ENCODE assay signal across 18 cellular contexts in the genomic region with DNA sequence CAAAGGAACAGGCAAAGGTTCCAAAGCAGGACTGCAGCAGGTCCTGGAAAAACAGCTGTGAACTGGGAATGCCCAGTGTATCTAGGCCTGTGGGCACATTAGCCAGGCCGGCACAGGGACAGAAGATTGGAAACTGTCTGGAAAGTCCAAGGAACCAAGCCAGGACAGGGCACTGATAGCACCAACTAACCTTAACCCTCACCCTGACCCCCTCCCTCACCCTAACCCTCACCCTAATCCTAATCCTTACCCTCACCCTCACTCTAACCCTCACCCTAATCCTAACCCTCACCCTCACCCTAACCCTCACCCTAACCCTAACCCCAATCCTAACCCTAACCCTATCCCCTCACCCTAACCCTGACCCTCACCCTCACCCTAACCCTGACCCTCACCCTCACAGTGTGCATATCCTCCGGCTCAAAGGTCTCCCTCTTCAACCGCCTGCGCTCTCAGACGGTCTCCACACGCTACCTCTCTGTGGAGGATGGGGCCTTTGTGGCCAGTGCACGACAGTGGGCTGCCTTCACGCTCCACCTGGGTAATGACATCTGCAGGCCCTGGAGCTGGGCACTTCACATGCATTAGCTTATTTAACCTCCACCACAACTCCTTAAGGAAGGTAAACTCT. TPM values are rescaled to one million over a fixed set of nuclear protein-coding genes. Genes with fewer than 3 reads are reported as not detected.
DNase-seq lines count a peak whose midpoint lies in the region; ATAC-seq, FAIRE-seq and TF ChIP-seq lines count a peak whose summit lies in the region.
"Had no signal": no experiment of that assay in that cellular context is flagged by ENCODE, and none has a peak within 500 bp of the region (broad histone marks: within the 10 kb centered on the region; RNA-seq: fewer than 3 reads in every experiment).

No MANE protein-coding gene starts in this region.

- POLR2A ChIA-PET in K562 (lab: Yijun Ruan, JAX), result no interaction called here

- no peak for TF ChIP-seq EP300 in K562 (IDR thresholded peaks at IDR 0.05; ENCODE audit: low read length)

- intact Hi-C loops in K562 (cut with micrococcal nuclease) (loop anchor here (10.0 kb wide), 1 partner anchor 232 kb away; the partner anchor contains the start of gene EPPIN), right cardiac atrium (cut with DNase I) (loop anchor here in 1 of 4 donors (10.0 kb wide), 1 partner anchor 462 kb away; no protein-coding TSS in a partner anchor)

- H3K4me1 ChIP-seq in BLaER1 (peaks cover 74% of the 10 kb centered on the region), K562 (replicated peaks in 1 of 2; ENCODE audit: control insufficient read depth in 2 of 2, insufficient read depth in 2 of 2, low read length in 2 of 2) (peaks cover 0 to 27% of the 10 kb centered on the region in 2 experiments; a peak in 2 of 5 replicates), osteoblast (ENCODE audit: insufficient read depth, low read length) (no peaks in the 10 kb centered on the region), right cardiac atrium (ENCODE audit: control insufficient read depth, insufficient read depth, low read length) (no peaks in the 10 kb centered on the region)

- no peak overlapping the region for H3K9ac ChIP-seq in BLaER1
- no peak overlapping the region for H3K9ac ChIP-seq in K562 (ENCODE audit: insufficient read depth in 1 of 2, low read depth in 2 of 2, low read length in 2 of 2)
- H3K9ac ChIP-seq: GM23248 had no signal

- no peaks in the 10 kb centered on the region for H3K9me3 Mint-ChIP-seq in immature natural killer cell
- H3K9me3 Mint-ChIP-seq: CD8-positive, alpha-beta T cell had no signal

- WGBS in K562 (ENCODE audit: insufficient coverage, low coverage, missing lambda C conversion rate), result 9% methylated on average over 8 of the region's 8 CpGs
- WGBS in right cardiac atrium, result 86% methylated on average over 8 of the region's 8 CpGs

- H3K36me3 ChIP-seq in BLaER1 (no peaks in the 10 kb centered on the region), K562 (ENCODE audit: control insufficient read depth, insufficient read depth, low read length) (no peaks in the 10 kb centered on the region), osteoblast (ENCODE audit: insufficient read depth, low read length) (no peaks in the 10 kb centered on the region)

- H3K9me3 ChIP-seq in BLaER1 (no peaks in the 10 kb centered on the region), K562 (replicated peaks; ENCODE audit: control insufficient read depth, insufficient read depth, low read depth, low read length) (no peaks in the 10 kb centered on the region), osteoblast (ENCODE audit: low read depth, low read length) (no peaks in the 10 kb centered on the region), right cardiac atrium (ENCODE audit: control insufficient read depth, low read length) (no peaks in the 10 kb centered on the region)

- no TSS peak for BruUV-seq in K562 (replicated peaks; lab: Mats Ljungman, UMichigan)

- H3K27me3 ChIP-seq in BLaER1 (no peaks in the 10 kb centered on the region), K562 (ENCODE audit: control insufficient read depth in 2 of 2, insufficient read depth in 2 of 2, low read length in 2 of 2) (peaks cover 13 to 58% of the 10 kb centered on the region in 2 experiments; a peak in 4 of 5 replicates), osteoblast (ENCODE audit: insufficient read depth, low read length) (peaks cover 14% of the 10 kb centered on the region), right cardiac atrium (ENCODE audit: control insufficient read depth, insufficient read depth) (no peaks in the 10 kb centered on the region)

- no peak for TF ChIP-seq CTCF in K562 (IDR thresholded peaks at IDR 0.05 in 2 of 3, conservative IDR thresholded peaks at IDR 0.05 in 1 of 3; ENCODE audit: insufficient read depth in 2 of 3, low read depth in 1 of 3, low read length in 3 of 3)
- TF ChIP-seq CTCF in osteoblast (IDR thresholded peaks at IDR 0.05; ENCODE audit: extremely low read depth, low read depth, low read length), result no peak

- H3K4me3 ChIP-seq in BLaER1 (no peak overlapping the region; the same call in 1 of the 2 replicates), K562 (no peak overlapping the region), osteoblast (ENCODE audit: insufficient read depth, low read length) (no peak overlapping the region), right cardiac atrium (ENCODE audit: low read length) (no peak overlapping the region)
- H3K4me3 ChIP-seq: GM23248 had no signal

- no peaks in the 10 kb centered on the region for H3K79me2 ChIP-seq in K562 (ENCODE audit: control insufficient read depth, insufficient read depth, low read length)
- H3K79me2 ChIP-seq in osteoblast (ENCODE audit: insufficient read depth, low read length), result no peaks in the 10 kb centered on the region

- H3K27ac ChIP-seq in BLaER1 (peak overlapping the region; percentile 58; the same call in 1 of the 2 replicates), K562 (ENCODE audit: extremely low read depth, low read depth, low read length) (no peak overlapping the region), osteoblast (ENCODE audit: low read depth, low read length) (no peak overlapping the region), right cardiac atrium (ENCODE audit: low read length) (no peak overlapping the region)
- H3K27ac ChIP-seq: GM23248 had no signal

- H3K9me1 ChIP-seq in K562 (ENCODE audit: control insufficient read depth, insufficient read depth, low read length), result peaks cover 3% of the 10 kb centered on the region

- TF ChIP-seq POLR2A in K562 (conservative IDR thresholded peaks at IDR 0.05), result no peak

- H3K4me2 ChIP-seq in BLaER1, result peak overlapping the region; percentile 76
- H3K4me2 ChIP-seq in K562 (ENCODE audit: insufficient read depth, low read length), result no peak overlapping the region
- H3K4me2 ChIP-seq in osteoblast (ENCODE audit: insufficient read depth, low read length), result no peak overlapping the region

- ATAC-seq in K562, result no peak
- no peak for ATAC-seq in GM18511 (IDR thresholded peaks at IDR 0.05; ENCODE audit: unreplicated experiment)
- ATAC-seq in right cardiac atrium, result no peak
- ATAC-seq: CD8-positive, alpha-beta T cell had no signal

- DNase-seq in DMS79 treated with DMSO at 0.1 percent for 48 hours (lab: John Stamatoyannopoulos, UW) (peak; percentile 20), K562 (ENCODE audit: extremely low read depth in 1 of 4, low spot score in 3 of 4) (no peak), osteoblast (ENCODE audit: insufficient read length, low spot score, missing footprints) (peak; percentile 36), immature natural killer cell (no peak), right cardiac atrium (no peak)
- DNase-seq in stimulated activated CD4-positive, alpha-beta T cell treated with anti-CD3 and anti-CD28 coated beads, Interleukin-1b, Interleukin-23, amount 100 ng/mL, for 48 hours, result no peak
- DNase-seq: 8988T; CD8-positive, alpha-beta T cell; COR-L47; DMS153; GF-D8; GM23248; H7; KBM-7 had no signal

- no peak for TF ChIP-seq RAD21 in K562 (CRISPR knock-in tag; conservative IDR thresholded peaks at IDR 0.05 in 1 of 2, IDR thresholded peaks at IDR 0.05 in 1 of 2)

- in situ Hi-C loops in K562 (cut with MboI), result no loop called here

- H3K27me3 Mint-ChIP-seq in immature natural killer cell (ENCODE audit: low read depth in 3 of 3), result peaks cover 6 to 17% (median 9%) of the 10 kb centered on the region in 3 donors

- peaks cover 0 to 6% of the 10 kb centered on the region in 2 donors for H3K4me1 Mint-ChIP-seq in immature natural killer cell

- no peak overlapping the region for H3K27ac Mint-ChIP-seq in immature natural killer cell
- H3K27ac Mint-ChIP-seq: CD8-positive, alpha-beta T cell had no signal

- no peak overlapping the region for H2AFZ ChIP-seq in K562 (ENCODE audit: low read depth, low read length)
- H2AFZ ChIP-seq in osteoblast (ENCODE audit: low read length), result no peak overlapping the region
- H2AFZ ChIP-seq: GM23248 had no signal

- H3K36me3 Mint-ChIP-seq in immature natural killer cell, result no peaks in the 10 kb centered on the region
- H3K36me3 Mint-ChIP-seq: CD14-positive monocyte; CD8-positive, alpha-beta T cell had no signal

- CTCF ChIA-PET in K562 (lab: Yijun Ruan, JAX; ENCODE audit: low intra/inter-chr PET ratio), result no interaction called here

- no peaks in the 10 kb centered on the region for H4K20me1 ChIP-seq in BLaER1
- H4K20me1 ChIP-seq in K562 (replicated peaks; ENCODE audit: control insufficient read depth, insufficient read depth, low read length), result peaks cover 5% of the 10 kb centered on the region
- H4K20me1 ChIP-seq in osteoblast (ENCODE audit: insufficient read depth, low read length), result no peaks in the 10 kb centered on the region

- no peak for FAIRE-seq in K562 (lab: Jason Lieb, UNC)
- FAIRE-seq: D721Med had no signal

- H3K4me3 Mint-ChIP-seq in immature natural killer cell, result no peak overlapping the region
- H3K4me3 Mint-ChIP-seq: CD8-positive, alpha-beta T cell had no signal

RNA-seq across cellular contexts. Expression of gene MATN4, which starts 5.1 kb away (rescaled TPM):
- total RNA-seq in K562 (2011; cell fraction: chromatin; rRNA removed; ENCODE audit: low replicate concordance), result not detected in 2 replicates
- not detected in 2 replicates for total RNA-seq in K562 (2011; cell fraction: nucleolus; rRNA removed)
- total RNA-seq in K562 (2011; cell fraction: nucleoplasm; rRNA removed), result not detected in 2 replicates
- total RNA-seq in K562 (2014; rRNA removed) (0.09 and 0.24 TPM in 2 replicates), K562 (2014; rRNA removed; fragmentation: Illumina TruSeq; extraction: Trizol) (not detected in 2 replicates), K562 (2015; rRNA removed; fragmentation: Illumina TruSeq; extraction: Trizol) (not detected in 2 replicates), K562 (2021) (0.13 TPM in 1 of 2 replicates, not detected in the other), osteoblast (under 0.01 TPM in 1 of 2 replicates, not detected in the other), right cardiac atrium (under 1 TPM in 3 of 4 donors, not detected in 1; 0.15 to 0.20 (median 0.17) TPM)
- polyA plus RNA-seq in K562 (2011; rRNA removed) (not detected in 2 replicates), K562 (2014; fragmentation: Illumina TruSeq; extraction: Trizol) (not detected in 2 replicates), K562 (2014; fragmentation: Nextera tagmentation; extraction: Ambion mirVana) (not detected), K562 (2014; rRNA removed) (0.20 TPM in 1 of 2 replicates, not detected in the other), immature natural killer cell (not detected), right cardiac atrium (0.05 TPM)
- polyA plus RNA-seq in K562 (2011; cell fraction: cytosol; rRNA removed), result 0.15 TPM in 1 of 2 replicates, not detected in the other
- polyA plus RNA-seq in K562 (2011; cell fraction: nucleus; rRNA removed), result 0.08 TPM in 1 of 2 replicates, not detected in the other
- polyA plus RNA-seq in K562 (2012), result 0.04 TPM in 1 of 2 replicates, not detected in the other
- polyA minus RNA-seq in K562 (2011; rRNA and poly(A)+ RNA removed), result not detected in 2 replicates
- not detected in 2 replicates for polyA minus RNA-seq in K562 (2011; cell fraction: cytosol; rRNA and poly(A)+ RNA removed)
- polyA minus RNA-seq in K562 (2011; cell fraction: nucleus; rRNA and poly(A)+ RNA removed), result not detected in 2 replicates
- total RNA-seq: CD8-positive, alpha-beta T cell; GM23248 had no signal
- polyA plus RNA-seq: CD14-positive monocyte, GM23248 had no signal

RNA-seq across cellular contexts. Expression of gene RBPJL, which starts 6.5 kb away (rescaled TPM):
- total RNA-seq in K562 (2011; cell fraction: chromatin; rRNA removed; ENCODE audit: low replicate concordance), result not detected in 2 replicates
- not detected in 2 replicates for total RNA-seq in K562 (2011; cell fraction: nucleolus; rRNA removed)
- total RNA-seq in K562 (2011; cell fraction: nucleoplasm; rRNA removed), result not detected in 2 replicates
- not detected in 2 replicates for total RNA-seq in K562 (2014; rRNA removed)
- total RNA-seq in K562 (2014; rRNA removed; fragmentation: Illumina TruSeq; extraction: Trizol), result not detected in 2 replicates
- not detected in 2 replicates for total RNA-seq in K562 (2015; rRNA removed; fragmentation: Illumina TruSeq; extraction: Trizol)
- not detected in 2 replicates for total RNA-seq in K562 (2021)
- not detected in 2 replicates for polyA plus RNA-seq in K562 (2011; rRNA removed)
- not detected in 2 replicates for polyA plus RNA-seq in K562 (2011; cell fraction: cytosol; rRNA removed)
- polyA plus RNA-seq in K562 (2011; cell fraction: nucleus; rRNA removed), result not detected in 2 replicates
- not detected in 2 replicates for polyA plus RNA-seq in K562 (2012)
- not detected in 2 replicates for polyA plus RNA-seq in K562 (2014; fragmentation: Illumina TruSeq; extraction: Trizol)
- not detected for polyA plus RNA-seq in K562 (2014; fragmentation: Nextera tagmentation; extraction: Ambion mirVana)
- not detected in 2 replicates for polyA plus RNA-seq in K562 (2014; rRNA removed)
- not detected in 2 replicates for polyA minus RNA-seq in K562 (2011; rRNA and poly(A)+ RNA removed)
- polyA minus RNA-seq in K562 (2011; cell fraction: cytosol; rRNA and poly(A)+ RNA removed), result not detected in 2 replicates
- not detected in 2 replicates for polyA minus RNA-seq in K562 (2011; cell fraction: nucleus; rRNA and poly(A)+ RNA removed)
- not detected in 2 replicates for total RNA-seq in osteoblast
- polyA plus RNA-seq in immature natural killer cell, result not detected
- not detected for total RNA-seq in right cardiac atrium
- polyA plus RNA-seq in right cardiac atrium, result not detected
- total RNA-seq: CD8-positive, alpha-beta T cell; GM23248; H7 had no signal
- polyA plus RNA-seq: CD14-positive monocyte, GM23248 had no signal

RNA-seq across cellular contexts. Expression of gene SDC4, which starts 35.0 kb away (rescaled TPM):
- total RNA-seq in K562 (2011; cell fraction: chromatin; rRNA removed; ENCODE audit: low replicate concordance), result 3.6 and 8.4 TPM in 2 replicates
- total RNA-seq in K562 (2011; cell fraction: nucleolus; rRNA removed), result 8.3 and 10.0 TPM in 2 replicates
- 9.6 and 14.5 TPM in 2 replicates for total RNA-seq in K562 (2011; cell fraction: nucleoplasm; rRNA removed)
- 6.0 and 6.9 TPM in 2 replicates for total RNA-seq in K562 (2014; rRNA removed)
- total RNA-seq in K562 (2014; rRNA removed; fragmentation: Illumina TruSeq; extraction: Trizol), result 6.3 and 7.5 TPM in 2 replicates
- 8.9 and 9.7 TPM in 2 replicates for total RNA-seq in K562 (2015; rRNA removed; fragmentation: Illumina TruSeq; extraction: Trizol)
- 8.7 and 10.7 TPM in 2 replicates for total RNA-seq in K562 (2021)
- polyA plus RNA-seq in K562 (2011; rRNA removed), result 4.7 and 5.3 TPM in 2 replicates
- 3.7 and 4.4 TPM in 2 replicates for polyA plus RNA-seq in K562 (2011; cell fraction: cytosol; rRNA removed)
- polyA plus RNA-seq in K562 (2011; cell fraction: nucleus; rRNA removed), result 2.4 and 3.4 TPM in 2 replicates
- 9.2 and 11.6 TPM in 2 replicates for polyA plus RNA-seq in K562 (2012)
- 7.8 and 8.4 TPM in 2 replicates for polyA plus RNA-seq in K562 (2014; fragmentation: Illumina TruSeq; extraction: Trizol)
- polyA plus RNA-seq in K562 (2014; fragmentation: Nextera tagmentation; extraction: Ambion mirVana), result 1 to 10 TPM; 2.1 to 4.2 TPM
- polyA plus RNA-seq in K562 (2014; rRNA removed), result 6.4 and 6.7 TPM in 2 replicates
- polyA minus RNA-seq in K562 (2011; rRNA and poly(A)+ RNA removed), result 9.0 and 9.1 TPM in 2 replicates
- polyA minus RNA-seq in K562 (2011; cell fraction: cytosol; rRNA and poly(A)+ RNA removed), result 6.7 and 7.5 TPM in 2 replicates
- polyA minus RNA-seq in K562 (2011; cell fraction: nucleus; rRNA and poly(A)+ RNA removed), result 1.2 and 1.7 TPM in 2 replicates
- total RNA-seq in osteoblast, result 182 and 267 TPM in 2 replicates
- under 1 TPM in 2 of 3 donors, not detected in 1; 0.56 to 0.69 TPM for polyA plus RNA-seq in immature natural killer cell
- total RNA-seq in right cardiac atrium, result 100 to 1,000 TPM in 1 of 4 donors, 10 to 100 TPM in 3; 57.5 to 125 (median 61.2) TPM
- 63.8 TPM for polyA plus RNA-seq in right cardiac atrium

RNA-seq across cellular contexts. Expression of gene SYS1, which starts 49.8 kb away (rescaled TPM):
- 34.4 and 53.1 TPM in 2 replicates for total RNA-seq in K562 (2011; cell fraction: chromatin; rRNA removed; ENCODE audit: low replicate concordance)
- 52.6 and 58.5 TPM in 2 replicates for total RNA-seq in K562 (2011; cell fraction: nucleolus; rRNA removed)
- 50.7 and 61.6 TPM in 2 replicates for total RNA-seq in K562 (2011; cell fraction: nucleoplasm; rRNA removed)
- 11.1 and 17.5 TPM in 2 replicates for total RNA-seq in K562 (2014; rRNA removed)
- 14.3 and 15.3 TPM in 2 replicates for total RNA-seq in K562 (2014; rRNA removed; fragmentation: Illumina TruSeq; extraction: Trizol)
- 16.4 and 17.5 TPM in 2 replicates for total RNA-seq in K562 (2015; rRNA removed; fragmentation: Illumina TruSeq; extraction: Trizol)
- 20.4 and 23.9 TPM in 2 replicates for total RNA-seq in K562 (2021)
- polyA plus RNA-seq in K562 (2011; rRNA removed), result 18.2 and 20.2 TPM in 2 replicates
- polyA plus RNA-seq in K562 (2011; cell fraction: cytosol; rRNA removed), result 35.0 and 82.1 TPM in 2 replicates
- polyA plus RNA-seq in K562 (2011; cell fraction: nucleus; rRNA removed), result 19.4 and 23.5 TPM in 2 replicates
- 13.0 and 20.4 TPM in 2 replicates for polyA plus RNA-seq in K562 (2012)
- polyA plus RNA-seq in K562 (2014; fragmentation: Illumina TruSeq; extraction: Trizol), result 14.6 and 15.7 TPM in 2 replicates
- 10 to 100 TPM; 16.4 to 25.2 TPM for polyA plus RNA-seq in K562 (2014; fragmentation: Nextera tagmentation; extraction: Ambion mirVana)
- 20.4 and 23.1 TPM in 2 replicates for polyA plus RNA-seq in K562 (2014; rRNA removed)
- polyA minus RNA-seq in K562 (2011; rRNA and poly(A)+ RNA removed), result 23.2 and 26.3 TPM in 2 replicates
- 15.1 and 22.5 TPM in 2 replicates for polyA minus RNA-seq in K562 (2011; cell fraction: cytosol; rRNA and poly(A)+ RNA removed)
- 19.5 and 28.4 TPM in 2 replicates for polyA minus RNA-seq in K562 (2011; cell fraction: nucleus; rRNA and poly(A)+ RNA removed)
- 26.5 and 31.8 TPM in 2 replicates for total RNA-seq in osteoblast
- 10 to 100 TPM; 32.6 to 52.4 (median 47.1) TPM for polyA plus RNA-seq in immature natural killer cell
- total RNA-seq in right cardiac atrium, result 10 to 100 TPM; 21.5 to 28.7 (median 25.8) TPM
- 17.1 TPM for polyA plus RNA-seq in right cardiac atrium

RNA-seq across cellular contexts. Expression of gene SLPI, which starts 58.8 kb away (rescaled TPM):
- not detected in 2 replicates for total RNA-seq in K562 (2011; cell fraction: chromatin; rRNA removed; ENCODE audit: low replicate concordance)
- total RNA-seq in K562 (2011; cell fraction: nucleolus; rRNA removed), result not detected in 2 replicates
- total RNA-seq in K562 (2011; cell fraction: nucleoplasm; rRNA removed), result not detected in 2 replicates
- total RNA-seq in K562 (2014; rRNA removed) (not detected in 2 replicates), K562 (2014; rRNA removed; fragmentation: Illumina TruSeq; extraction: Trizol) (not detected in 2 replicates), K562 (2015; rRNA removed; fragmentation: Illumina TruSeq; extraction: Trizol) (not detected in 2 replicates), K562 (2021) (0.67 and 0.78 TPM in 2 replicates), osteoblast (1.4 and 2.1 TPM in 2 replicates), right cardiac atrium (10 to 100 TPM in 2 of 4 donors, 1 to 10 TPM in 2; 1.4 to 16.6 (median 10.3) TPM)
- polyA plus RNA-seq in K562 (2011; rRNA removed) (not detected in 2 replicates), K562 (2014; fragmentation: Illumina TruSeq; extraction: Trizol) (not detected in 2 replicates), K562 (2014; fragmentation: Nextera tagmentation; extraction: Ambion mirVana) (not detected), K562 (2014; rRNA removed) (not detected in 2 replicates), immature natural killer cell (not detected), right cardiac atrium (2.1 TPM)
- not detected in 2 replicates for polyA plus RNA-seq in K562 (2011; cell fraction: cytosol; rRNA removed)
- not detected in 2 replicates for polyA plus RNA-seq in K562 (2011; cell fraction: nucleus; rRNA removed)
- not detected in 2 replicates for polyA plus RNA-seq in K562 (2012)
- polyA minus RNA-seq in K562 (2011; rRNA and poly(A)+ RNA removed), result not detected in 2 replicates
- 13.5 and 21.4 TPM in 2 replicates for polyA minus RNA-seq in K562 (2011; cell fraction: cytosol; rRNA and poly(A)+ RNA removed)
- 3.8 and 5.7 TPM in 2 replicates for polyA minus RNA-seq in K562 (2011; cell fraction: nucleus; rRNA and poly(A)+ RNA removed)
- total RNA-seq: CD8-positive, alpha-beta T cell; H7 had no signal

Comparison
In these comparisons a context has a peak if more than half of its experiments do, and no peak if none do; other contexts are left out.
1. DNase-seq: peak in DMS79 treated with DMSO at 0.1 percent for 48 hours (single experiment) and osteoblast (single experiment); none in K562 (0 of 4), immature natural killer cell (0 of 3), right cardiac atrium (0 of 3) and stimulated activated CD4-positive, alpha-beta T cell treated with anti-CD3 and anti-CD28 coated beads, Interleukin-1b, Interleukin-23, amount 100 ng/mL, for 48 hours (single experiment).